1 cellular context compared by ENCODE assay signal in genomic region chr7:98106647-98107312, GRCh38.
TF ChIP-seq lines count a peak whose summit lies in the region.

Gene LMTK2 (plus strand): TSS chr7:98106862. CDS start chr7:98107178, 316 bp downstream.

TF ChIP-seq in GM12878, 131 proteins besides CTCF, POLR2A, EP300 and RAD21 (continued from another document and continues in another):
- TF ChIP-seq SIX5 (IDR thresholded peaks at IDR 0.05; ENCODE audit: low read depth, low read length, severe bottlenecking) (peak; percentile 19), POLR2AphosphoS2 (IDR thresholded peaks at IDR 0.05; ENCODE audit: low read depth, low read length) (0 out of 2 replicates have a peak, but pooled peaks have one; percentile 36), ELK1 (IDR thresholded peaks at IDR 0.05; ENCODE audit: low read depth, low read length) (no peak), STAT3 (IDR thresholded peaks at IDR 0.05; ENCODE audit: low read depth, low read length) (no peak), CHD4 (IDR thresholded peaks at IDR 0.05) (no peak), MTA3 (IDR thresholded peaks at IDR 0.05; ENCODE audit: borderline replicate concordance, low read length) (no peak), HDAC2 (IDR thresholded peaks at IDR 0.05) (no peak), NFIC (IDR thresholded peaks at IDR 0.05; ENCODE audit: low read depth, low read length) (no peak), NFXL1 (IDR thresholded peaks at IDR 0.05; ENCODE audit: borderline replicate concordance) (no peak), CBFB (IDR thresholded peaks at IDR 0.05; ENCODE audit: low read depth) (no peak), PML (IDR thresholded peaks at IDR 0.05; ENCODE audit: low read length) (no peak), GATAD2B (conservative IDR thresholded peaks at IDR 0.05; ENCODE audit: low read depth) (peak; percentile 85), MXI1 (IDR thresholded peaks at IDR 0.05; ENCODE audit: low read depth, low read length) (no peak), RFX5 (IDR thresholded peaks at IDR 0.05; ENCODE audit: low read depth, low read length) (0 out of 2 replicates have a peak, but pooled peaks have one; percentile 19), GABPA (IDR thresholded peaks at IDR 0.05; ENCODE audit: low read depth) (no peak), CEBPB (IDR thresholded peaks at IDR 0.05; ENCODE audit: borderline replicate concordance in 1 of 2, low read depth in 2 of 2, low read length in 2 of 2) (no peak), SUZ12 (IDR thresholded peaks at IDR 0.05; ENCODE audit: unreplicated experiment) (no peak), POLR2AphosphoS5 (IDR thresholded peaks at IDR 0.05; ENCODE audit: low read length) (peak; percentile 64; the same call in 1 of the 2 replicates), FOXM1 (IDR thresholded peaks at IDR 0.05; ENCODE audit: low read depth, low read length) (no peak), IRF4 (IDR thresholded peaks at IDR 0.05; ENCODE audit: low read depth, low read length) (no peak), ZSCAN29 (IDR thresholded peaks at IDR 0.05) (no peak; the same call in 1 of the 2 replicates), NR2C2 (IDR thresholded peaks at IDR 0.05; ENCODE audit: borderline replicate concordance, control insufficient read depth, insufficient read length, low read depth) (no peak), SPI1 (IDR thresholded peaks at IDR 0.05; ENCODE audit: borderline replicate concordance, insufficient read depth, low read depth, low read length) (peak; percentile 66; the same call in 1 of the 2 replicates), CBX3 (IDR thresholded peaks at IDR 0.05; ENCODE audit: borderline replicate concordance, low read depth) (no peak), YBX1 (IDR thresholded peaks at IDR 0.05) (no peak), KLF5 (IDR thresholded peaks at IDR 0.05; ENCODE audit: partially characterized antibody) (peak; percentile 66), HDAC6 (IDR thresholded peaks at IDR 0.05; ENCODE audit: unreplicated experiment) (no peak), SMC3 (IDR thresholded peaks at IDR 0.05; ENCODE audit: borderline replicate concordance, low read length) (peak; percentile 94), MLLT1 (IDR thresholded peaks at IDR 0.05) (no peak), YY1 (IDR thresholded peaks at IDR 0.05; ENCODE audit: low read depth, low read length) (peak; percentile 99), CHD1 (IDR thresholded peaks at IDR 0.05; ENCODE audit: low read depth, low read length) (no peak)
- TF ChIP-seq, protein P1, sequence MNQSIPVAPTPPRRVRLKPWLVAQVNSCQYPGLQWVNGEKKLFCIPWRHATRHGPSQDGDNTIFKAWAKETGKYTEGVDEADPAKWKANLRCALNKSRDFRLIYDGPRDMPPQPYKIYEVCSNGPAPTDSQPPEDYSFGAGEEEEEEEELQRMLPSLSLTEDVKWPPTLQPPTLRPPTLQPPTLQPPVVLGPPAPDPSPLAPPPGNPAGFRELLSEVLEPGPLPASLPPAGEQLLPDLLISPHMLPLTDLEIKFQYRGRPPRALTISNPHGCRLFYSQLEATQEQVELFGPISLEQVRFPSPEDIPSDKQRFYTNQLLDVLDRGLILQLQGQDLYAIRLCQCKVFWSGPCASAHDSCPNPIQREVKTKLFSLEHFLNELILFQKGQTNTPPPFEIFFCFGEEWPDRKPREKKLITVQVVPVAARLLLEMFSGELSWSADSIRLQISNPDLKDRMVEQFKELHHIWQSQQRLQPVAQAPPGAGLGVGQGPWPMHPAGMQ (IDR thresholded peaks at IDR 0.05; ENCODE audit: borderline replicate concordance): no peak
- TF ChIP-seq, protein P2, sequence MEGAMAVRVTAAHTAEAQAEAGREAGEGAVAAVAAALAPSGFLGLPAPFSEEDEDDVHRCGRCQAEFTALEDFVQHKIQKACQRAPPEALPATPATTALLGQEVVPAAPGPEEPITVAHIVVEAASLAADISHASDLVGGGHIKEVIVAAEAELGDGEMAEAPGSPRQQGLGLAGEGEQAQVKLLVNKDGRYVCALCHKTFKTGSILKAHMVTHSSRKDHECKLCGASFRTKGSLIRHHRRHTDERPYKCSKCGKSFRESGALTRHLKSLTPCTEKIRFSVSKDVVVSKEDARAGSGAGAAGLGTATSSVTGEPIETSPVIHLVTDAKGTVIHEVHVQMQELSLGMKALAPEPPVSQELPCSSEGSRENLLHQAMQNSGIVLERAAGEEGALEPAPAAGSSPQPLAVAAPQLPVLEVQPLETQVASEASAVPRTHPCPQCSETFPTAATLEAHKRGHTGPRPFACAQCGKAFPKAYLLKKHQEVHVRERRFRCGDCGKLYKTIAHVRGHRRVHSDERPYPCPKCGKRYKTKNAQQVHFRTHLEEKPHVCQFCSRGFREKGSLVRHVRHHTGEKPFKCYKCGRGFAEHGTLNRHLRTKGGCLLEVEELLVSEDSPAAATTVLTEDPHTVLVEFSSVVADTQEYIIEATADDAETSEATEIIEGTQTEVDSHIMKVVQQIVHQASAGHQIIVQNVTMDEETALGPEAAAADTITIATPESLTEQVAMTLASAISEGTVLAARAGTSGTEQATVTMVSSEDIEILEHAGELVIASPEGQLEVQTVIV (IDR thresholded peaks at IDR 0.05; ENCODE audit: borderline replicate concordance, partially characterized antibody): no peak
- TF ChIP-seq, protein P3, sequence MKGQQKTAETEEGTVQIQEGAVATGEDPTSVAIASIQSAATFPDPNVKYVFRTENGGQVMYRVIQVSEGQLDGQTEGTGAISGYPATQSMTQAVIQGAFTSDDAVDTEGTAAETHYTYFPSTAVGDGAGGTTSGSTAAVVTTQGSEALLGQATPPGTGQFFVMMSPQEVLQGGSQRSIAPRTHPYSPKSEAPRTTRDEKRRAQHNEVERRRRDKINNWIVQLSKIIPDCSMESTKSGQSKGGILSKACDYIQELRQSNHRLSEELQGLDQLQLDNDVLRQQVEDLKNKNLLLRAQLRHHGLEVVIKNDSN (IDR thresholded peaks at IDR 0.05; ENCODE audit: borderline replicate concordance, extremely low read length, insufficient read depth, low read depth, low read length): peak; percentile 97
- TF ChIP-seq, protein P4, sequence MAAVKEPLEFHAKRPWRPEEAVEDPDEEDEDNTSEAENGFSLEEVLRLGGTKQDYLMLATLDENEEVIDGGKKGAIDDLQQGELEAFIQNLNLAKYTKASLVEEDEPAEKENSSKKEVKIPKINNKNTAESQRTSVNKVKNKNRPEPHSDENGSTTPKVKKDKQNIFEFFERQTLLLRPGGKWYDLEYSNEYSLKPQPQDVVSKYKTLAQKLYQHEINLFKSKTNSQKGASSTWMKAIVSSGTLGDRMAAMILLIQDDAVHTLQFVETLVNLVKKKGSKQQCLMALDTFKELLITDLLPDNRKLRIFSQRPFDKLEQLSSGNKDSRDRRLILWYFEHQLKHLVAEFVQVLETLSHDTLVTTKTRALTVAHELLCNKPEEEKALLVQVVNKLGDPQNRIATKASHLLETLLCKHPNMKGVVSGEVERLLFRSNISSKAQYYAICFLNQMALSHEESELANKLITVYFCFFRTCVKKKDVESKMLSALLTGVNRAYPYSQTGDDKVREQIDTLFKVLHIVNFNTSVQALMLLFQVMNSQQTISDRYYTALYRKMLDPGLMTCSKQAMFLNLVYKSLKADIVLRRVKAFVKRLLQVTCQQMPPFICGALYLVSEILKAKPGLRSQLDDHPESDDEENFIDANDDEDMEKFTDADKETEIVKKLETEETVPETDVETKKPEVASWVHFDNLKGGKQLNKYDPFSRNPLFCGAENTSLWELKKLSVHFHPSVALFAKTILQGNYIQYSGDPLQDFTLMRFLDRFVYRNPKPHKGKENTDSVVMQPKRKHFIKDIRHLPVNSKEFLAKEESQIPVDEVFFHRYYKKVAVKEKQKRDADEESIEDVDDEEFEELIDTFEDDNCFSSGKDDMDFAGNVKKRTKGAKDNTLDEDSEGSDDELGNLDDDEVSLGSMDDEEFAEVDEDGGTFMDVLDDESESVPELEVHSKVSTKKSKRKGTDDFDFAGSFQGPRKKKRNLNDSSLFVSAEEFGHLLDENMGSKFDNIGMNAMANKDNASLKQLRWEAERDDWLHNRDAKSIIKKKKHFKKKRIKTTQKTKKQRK (IDR thresholded peaks at IDR 0.05; ENCODE audit: low read depth, low read length): no peak
- TF ChIP-seq, protein P5, sequence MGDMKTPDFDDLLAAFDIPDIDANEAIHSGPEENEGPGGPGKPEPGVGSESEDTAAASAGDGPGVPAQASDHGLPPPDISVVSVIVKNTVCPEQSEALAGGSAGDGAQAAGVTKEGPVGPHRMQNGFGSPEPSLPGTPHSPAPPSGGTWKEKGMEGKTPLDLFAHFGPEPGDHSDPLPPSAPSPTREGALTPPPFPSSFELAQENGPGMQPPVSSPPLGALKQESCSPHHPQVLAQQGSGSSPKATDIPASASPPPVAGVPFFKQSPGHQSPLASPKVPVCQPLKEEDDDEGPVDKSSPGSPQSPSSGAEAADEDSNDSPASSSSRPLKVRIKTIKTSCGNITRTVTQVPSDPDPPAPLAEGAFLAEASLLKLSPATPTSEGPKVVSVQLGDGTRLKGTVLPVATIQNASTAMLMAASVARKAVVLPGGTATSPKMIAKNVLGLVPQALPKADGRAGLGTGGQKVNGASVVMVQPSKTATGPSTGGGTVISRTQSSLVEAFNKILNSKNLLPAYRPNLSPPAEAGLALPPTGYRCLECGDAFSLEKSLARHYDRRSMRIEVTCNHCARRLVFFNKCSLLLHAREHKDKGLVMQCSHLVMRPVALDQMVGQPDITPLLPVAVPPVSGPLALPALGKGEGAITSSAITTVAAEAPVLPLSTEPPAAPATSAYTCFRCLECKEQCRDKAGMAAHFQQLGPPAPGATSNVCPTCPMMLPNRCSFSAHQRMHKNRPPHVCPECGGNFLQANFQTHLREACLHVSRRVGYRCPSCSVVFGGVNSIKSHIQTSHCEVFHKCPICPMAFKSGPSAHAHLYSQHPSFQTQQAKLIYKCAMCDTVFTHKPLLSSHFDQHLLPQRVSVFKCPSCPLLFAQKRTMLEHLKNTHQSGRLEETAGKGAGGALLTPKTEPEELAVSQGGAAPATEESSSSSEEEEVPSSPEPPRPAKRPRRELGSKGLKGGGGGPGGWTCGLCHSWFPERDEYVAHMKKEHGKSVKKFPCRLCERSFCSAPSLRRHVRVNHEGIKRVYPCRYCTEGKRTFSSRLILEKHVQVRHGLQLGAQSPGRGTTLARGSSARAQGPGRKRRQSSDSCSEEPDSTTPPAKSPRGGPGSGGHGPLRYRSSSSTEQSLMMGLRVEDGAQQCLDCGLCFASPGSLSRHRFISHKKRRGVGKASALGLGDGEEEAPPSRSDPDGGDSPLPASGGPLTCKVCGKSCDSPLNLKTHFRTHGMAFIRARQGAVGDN (IDR thresholded peaks at IDR 0.05): no peak
- TF ChIP-seq, protein P6, sequence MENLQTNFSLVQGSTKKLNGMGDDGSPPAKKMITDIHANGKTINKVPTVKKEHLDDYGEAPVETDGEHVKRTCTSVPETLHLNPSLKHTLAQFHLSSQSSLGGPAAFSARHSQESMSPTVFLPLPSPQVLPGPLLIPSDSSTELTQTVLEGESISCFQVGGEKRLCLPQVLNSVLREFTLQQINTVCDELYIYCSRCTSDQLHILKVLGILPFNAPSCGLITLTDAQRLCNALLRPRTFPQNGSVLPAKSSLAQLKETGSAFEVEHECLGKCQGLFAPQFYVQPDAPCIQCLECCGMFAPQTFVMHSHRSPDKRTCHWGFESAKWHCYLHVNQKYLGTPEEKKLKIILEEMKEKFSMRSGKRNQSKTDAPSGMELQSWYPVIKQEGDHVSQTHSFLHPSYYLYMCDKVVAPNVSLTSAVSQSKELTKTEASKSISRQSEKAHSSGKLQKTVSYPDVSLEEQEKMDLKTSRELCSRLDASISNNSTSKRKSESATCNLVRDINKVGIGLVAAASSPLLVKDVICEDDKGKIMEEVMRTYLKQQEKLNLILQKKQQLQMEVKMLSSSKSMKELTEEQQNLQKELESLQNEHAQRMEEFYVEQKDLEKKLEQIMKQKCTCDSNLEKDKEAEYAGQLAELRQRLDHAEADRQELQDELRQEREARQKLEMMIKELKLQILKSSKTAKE (IDR thresholded peaks at IDR 0.05; ENCODE audit: low read depth, poor library complexity, severe bottlenecking): no peak
- TF ChIP-seq, protein P7, sequence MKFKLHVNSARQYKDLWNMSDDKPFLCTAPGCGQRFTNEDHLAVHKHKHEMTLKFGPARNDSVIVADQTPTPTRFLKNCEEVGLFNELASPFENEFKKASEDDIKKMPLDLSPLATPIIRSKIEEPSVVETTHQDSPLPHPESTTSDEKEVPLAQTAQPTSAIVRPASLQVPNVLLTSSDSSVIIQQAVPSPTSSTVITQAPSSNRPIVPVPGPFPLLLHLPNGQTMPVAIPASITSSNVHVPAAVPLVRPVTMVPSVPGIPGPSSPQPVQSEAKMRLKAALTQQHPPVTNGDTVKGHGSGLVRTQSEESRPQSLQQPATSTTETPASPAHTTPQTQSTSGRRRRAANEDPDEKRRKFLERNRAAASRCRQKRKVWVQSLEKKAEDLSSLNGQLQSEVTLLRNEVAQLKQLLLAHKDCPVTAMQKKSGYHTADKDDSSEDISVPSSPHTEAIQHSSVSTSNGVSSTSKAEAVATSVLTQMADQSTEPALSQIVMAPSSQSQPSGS (IDR thresholded peaks at IDR 0.05; ENCODE audit: low read length): no peak
